ENCODE assay signal across 12 cellular contexts in genomic region chr9:106885451-106885850, GRCh38. TPM values are rescaled to one million over a fixed set of nuclear protein-coding genes. Genes with fewer than 3 reads are reported as not detected.
DNase-seq lines count a peak whose midpoint lies in the region; ATAC-seq and TF ChIP-seq lines count a peak whose summit lies in the region.
"Had no signal": no experiment of that assay in that cellular context is flagged by ENCODE, and none has a peak within 500 bp of the region (broad histone marks: within the 10 kb centered on the region; RNA-seq: fewer than 3 reads in every experiment).

No MANE protein-coding gene starts in this region.

- H3K4me3 ChIP-seq in epithelial cell of proximal tubule (ENCODE audit: low read depth, low read length) (no peak overlapping the region), mucosa of descending colon (no peak overlapping the region)

- DNase-seq in AG08396 (ENCODE audit: low spot score) (peak; percentile 82), M059J (ENCODE audit: low read depth) (peak; percentile 92), epithelial cell of proximal tubule (ENCODE audit: low read depth) (peak; percentile 85), mucosa of descending colon (no peak), GM13976 (ENCODE audit: low spot score) (no peak), posterior cingulate gyrus (no peak), KG1 (lab: John Stamatoyannopoulos, UW) (no peak)
- DNase-seq: activated CD4-positive, alpha-beta T cell treated with anti-CD3 and anti-CD28 coated beads for 48 hours; activated naive CD4-positive, alpha-beta T cell treated with Interleukin-2 at 50 U/mL for 16 hours; immature natural killer cell; NCI-H2029 had no signal

- H3K9me3 ChIP-seq in mucosa of descending colon: no peaks in the 10 kb centered on the region

- peaks cover 15% of the 10 kb centered on the region for H3K4me1 ChIP-seq in mucosa of descending colon (ENCODE audit: low read depth)

- in situ Hi-C loops in GM13976 (cut with MboI; ENCODE audit: low sequenced_read_pairs, unreplicated experiment): no loop called here

- no peaks in the 10 kb centered on the region for H3K36me3 ChIP-seq in mucosa of descending colon (ENCODE audit: low read depth)

- intact Hi-C loops in mucosa of descending colon (cut with DNase I, micrococcal nuclease) (no loop called here), posterior cingulate gyrus (cut with DNase I) (no loop called here)

- TF ChIP-seq CTCF in epithelial cell of proximal tubule (conservative IDR thresholded peaks at IDR 0.05; ENCODE audit: low read depth, low read length) (no peak), mucosa of descending colon (IDR thresholded peaks at IDR 0.05) (no peak), GM13976 (IDR thresholded peaks at IDR 0.05; ENCODE audit: borderline replicate concordance, control extremely low read depth, extremely low read depth, insufficient read depth, missing control alignments) (no peak)

- ATAC-seq in mucosa of descending colon (peak; percentile 75), HG02623 (IDR thresholded peaks at IDR 0.05; ENCODE audit: unreplicated experiment) (no peak)

RNA-seq across cellular contexts. Expression of gene ZNF462, which starts 22.5 kb away (rescaled TPM):
- total RNA-seq in M059J (2014; rRNA removed; shearing (Covaris generic)): 6.6 and 17.8 TPM in 2 replicates
- total RNA-seq in epithelial cell of proximal tubule (8.8 and 22.1 TPM in 2 replicates), mucosa of descending colon (10 to 100 TPM; 34.8 to 54.7 (median 48.7) TPM)

Comparison
In these comparisons a context has a peak if more than half of its experiments do, and no peak if none do; other contexts are left out.
1. DNase-seq: peak in AG08396 (single experiment), M059J (single experiment) and epithelial cell of proximal tubule (single experiment); none in mucosa of descending colon (0 of 3), GM13976 (single experiment), posterior cingulate gyrus (0 of 10) and KG1 (single experiment).